9 cellular contexts compared by ENCODE assay signal in the genomic region with DNA sequence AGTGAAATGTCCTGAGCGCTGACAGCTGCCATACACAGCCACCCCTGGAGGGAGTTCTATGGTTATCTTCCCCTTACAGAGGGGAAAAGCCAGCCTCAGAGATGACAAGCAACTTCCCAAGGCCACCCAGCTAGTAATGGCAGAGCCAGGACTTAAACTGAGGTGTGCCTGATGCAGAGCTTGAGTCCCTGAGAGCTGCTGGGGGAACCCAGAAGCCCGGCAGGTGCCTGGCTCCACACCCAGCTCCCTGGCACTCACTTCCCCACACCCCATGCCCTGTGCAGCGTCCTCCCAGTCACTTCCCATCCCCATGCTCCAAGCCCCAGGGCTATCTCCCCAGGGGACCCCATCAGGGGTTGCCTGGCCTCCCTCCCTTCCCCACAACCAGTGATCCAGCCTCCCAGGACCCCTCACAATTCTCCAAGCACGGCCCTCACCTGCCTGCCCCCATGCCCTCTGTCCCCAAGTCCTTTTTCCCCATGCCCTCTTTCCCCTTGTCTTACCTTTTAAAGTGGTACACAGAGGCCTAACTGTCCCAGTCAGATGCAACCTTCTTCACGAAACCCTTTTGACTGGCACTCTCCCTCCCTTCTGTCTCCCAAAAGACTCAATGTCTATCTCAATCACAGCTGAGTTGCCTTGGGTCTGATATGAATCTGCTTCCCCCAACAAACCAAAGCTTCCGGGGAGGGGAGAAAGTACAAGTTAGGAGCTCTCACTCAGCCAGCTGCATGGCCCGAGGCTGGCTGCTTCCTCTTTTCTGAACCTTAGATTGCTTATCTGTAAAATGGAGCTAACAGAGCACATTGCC. TPM values are rescaled to one million over a fixed set of nuclear protein-coding genes. Genes with fewer than 3 reads are reported as not detected.
DNase-seq lines count a peak whose midpoint lies in the region; ATAC-seq, FAIRE-seq and TF ChIP-seq lines count a peak whose summit lies in the region.
"Had no signal": no experiment of that assay in that cellular context is flagged by ENCODE, and none has a peak within 500 bp of the region (broad histone marks: within the 10 kb centered on the region; RNA-seq: fewer than 3 reads in every experiment).

No MANE protein-coding gene starts in this region.

- no peaks in the 10 kb centered on the region for H3K27me3 Mint-ChIP-seq in activated T-cell treated with anti-CD3 and anti-CD28 coated beads, Interleukin-2, amount 50 U/mL, for 72 hours (ENCODE audit: low read depth)
- H3K27me3 Mint-ChIP-seq in MCF 10A (ENCODE audit: insufficient read depth, unreplicated experiment), result no peaks in the 10 kb centered on the region

- TF ChIP-seq CTCF in Loucy (conservative IDR thresholded peaks at IDR 0.05; ENCODE audit: low read length) (no peak), MCF 10A (IDR thresholded peaks at IDR 0.05; ENCODE audit: unreplicated experiment) (no peak)

- intact Hi-C loops in sciatic nerve (cut with DNase I), result no loop called here
- intact Hi-C loops in MCF 10A (cut with micrococcal nuclease), result no loop called here

- H3K9me3 Mint-ChIP-seq in activated T-cell treated with anti-CD3 and anti-CD28 coated beads, Interleukin-2, amount 50 U/mL, for 72 hours, result no peaks in the 10 kb centered on the region
- H3K9me3 Mint-ChIP-seq in MCF 10A (ENCODE audit: unreplicated experiment), result no peaks in the 10 kb centered on the region

- peaks cover 30% of the 10 kb centered on the region for H3K4me1 Mint-ChIP-seq in activated T-cell treated with anti-CD3 and anti-CD28 coated beads, Interleukin-2, amount 50 U/mL, for 72 hours (ENCODE audit: low read depth)
- H3K4me1 Mint-ChIP-seq in MCF 10A (ENCODE audit: insufficient read depth, unreplicated experiment), result no peaks in the 10 kb centered on the region

- no peaks in the 10 kb centered on the region for H3K9me3 ChIP-seq in Loucy (ENCODE audit: insufficient read depth, low read depth, low read length)

- H3K27ac Mint-ChIP-seq in activated T-cell treated with anti-CD3 and anti-CD28 coated beads, Interleukin-2, amount 50 U/mL, for 72 hours, result peak overlapping the region; percentile 68
- H3K27ac Mint-ChIP-seq in MCF 10A (ENCODE audit: low read depth, unreplicated experiment), result no peak overlapping the region

- H3K36me3 ChIP-seq in Loucy (ENCODE audit: insufficient read depth, low read length), result no peaks in the 10 kb centered on the region

- H3K9me2 ChIP-seq in Loucy (replicated peaks; ENCODE audit: low read depth, low read length), result no peaks in the 10 kb centered on the region

- H3K4me2 ChIP-seq in Loucy (ENCODE audit: low read depth, low read length, poor library complexity, severe bottlenecking), result peak overlapping the region; percentile 19

- peak; percentile 62 for TF ChIP-seq POLR2A in GM12892 (IDR thresholded peaks at IDR 0.05; ENCODE audit: low read depth, low read length)

- peak; percentile 90 for DNase-seq in GM12892 (ENCODE audit: insufficient read length)
- peak; percentile 20 to 51 for DNase-seq in activated T-cell treated with anti-CD3 and anti-CD28 coated beads, Interleukin-2, amount 50 U/mL, for 72 hours
- peak; percentile 45 for DNase-seq in sciatic nerve (ENCODE audit: low spot score)
- no peak for DNase-seq in effector CD8-positive, alpha-beta T cell (lab: John Stamatoyannopoulos, UW)
- no peak for DNase-seq in MCF 10A (ENCODE audit: unreplicated experiment)
- DNase-seq in SK-N-DZ (ENCODE audit: low spot score), result no peak

- no peaks in the 10 kb centered on the region for H3K27me3 ChIP-seq in Loucy (ENCODE audit: insufficient read depth, low read length, poor library complexity, severe bottlenecking)

- no peak overlapping the region for H3K9ac ChIP-seq in Loucy (ENCODE audit: low read depth, low read length, poor library complexity, severe bottlenecking)

- H3K36me3 Mint-ChIP-seq in activated T-cell treated with anti-CD3 and anti-CD28 coated beads, Interleukin-2, amount 50 U/mL, for 72 hours (ENCODE audit: insufficient read depth in 2 of 2), result no peaks in the 10 kb centered on the region
- H3K36me3 Mint-ChIP-seq in MCF 10A (ENCODE audit: insufficient read depth, unreplicated experiment), result no peaks in the 10 kb centered on the region

- peak; percentile 98 for FAIRE-seq in GM12892 (lab: Jason Lieb, UNC)
- FAIRE-seq: astrocyte had no signal

- CTCF ChIA-PET in MCF 10A (lab: Yijun Ruan, JAX), result interaction anchor here (0.7 to 1.4 kb wide), 3 partner anchors 12 to 90 kb away, joined by 3 to 4 read pairs (median 3); no protein-coding TSS in a partner anchor

- H3F3A ChIP-seq in Loucy (ENCODE audit: low read depth), result no peaks in the 10 kb centered on the region

- POLR2A ChIA-PET in MCF 10A (lab: Yijun Ruan, JAX), result no interaction called here

- no TSS peak for BruUV-seq in MCF 10A (replicated peaks; lab: Mats Ljungman, UMichigan)

- no peak overlapping the region for H3K4me3 ChIP-seq in Loucy (ENCODE audit: low read length, poor library complexity, severe bottlenecking)

- H3K4me1 ChIP-seq in Loucy (ENCODE audit: insufficient read depth, low read length, poor library complexity, severe bottlenecking), result peaks cover 6% of the 10 kb centered on the region

- H2AFZ ChIP-seq in Loucy (ENCODE audit: low read length), result no peak overlapping the region

- ATAC-seq in GM21576 (IDR thresholded peaks at IDR 0.05; ENCODE audit: unreplicated experiment) (peak; percentile 92), sciatic nerve (peak; percentile 63)
- peak; percentile 86 to 95 for ATAC-seq in activated T-cell treated with anti-CD3 and anti-CD28 coated beads, Interleukin-2, amount 50 U/mL, for 72 hours (replicated peaks in 1 of 2)

- no peaks in the 10 kb centered on the region for H4K20me1 ChIP-seq in Loucy (ENCODE audit: insufficient read depth, low read length, poor library complexity, severe bottlenecking)

- no peaks in the 10 kb centered on the region for H3K79me2 ChIP-seq in Loucy (ENCODE audit: insufficient read depth, low read length)

- H3K4me3 Mint-ChIP-seq in activated T-cell treated with anti-CD3 and anti-CD28 coated beads, Interleukin-2, amount 50 U/mL, for 72 hours, result peak overlapping the region; percentile 72 to 79
- H3K4me3 Mint-ChIP-seq in MCF 10A (ENCODE audit: unreplicated experiment), result no peak overlapping the region

RNA-seq across cellular contexts. Expression of a gene that starts 39.8 kb away (rescaled TPM):
- 16.3 TPM for polyA plus RNA-seq in GM12892 (2012; ENCODE audit: missing spikeins)
- 10 to 100 TPM; 31.4 to 36.5 TPM for total RNA-seq in activated T-cell treated with anti-CD3 and anti-CD28 coated beads, Interleukin-2, amount 50 U/mL, for 72 hours
- 2.4 TPM for total RNA-seq in sciatic nerve
- total RNA-seq in MCF 10A (2022), result 21.5 and 21.8 TPM in 2 replicates
- 12.7 and 13.1 TPM in 2 replicates for polyA plus RNA-seq in SK-N-DZ (2014; cell fraction: cytosol; rRNA removed)
- 25.9 and 38.3 TPM in 2 replicates for polyA plus RNA-seq in SK-N-DZ (2014; cell fraction: nucleus; rRNA removed)

Comparison
In these comparisons a context has a peak if more than half of its experiments do, and no peak if none do; other contexts are left out.
1. DNase-seq: peak in GM12892 (single experiment), activated T-cell treated with anti-CD3 and anti-CD28 coated beads, Interleukin-2, amount 50 U/mL, for 72 hours (2 of 2) and sciatic nerve (single experiment); none in effector CD8-positive, alpha-beta T cell (single experiment), MCF 10A (single experiment) and SK-N-DZ (single experiment).
2. Peak in every context shown above with its lines, with median percentiles within 50 percentile points of each other: ATAC-seq.